Comparison of ENCODE assay signal across 2 cellular contexts in genomic region chr7:111460695-111461094, GRCh38.
TF ChIP-seq lines count a peak whose summit lies in the region.

No MANE protein-coding gene starts in this region.

TF ChIP-seq in HepG2, 621 proteins besides CTCF, POLR2A, EP300 and RAD21 (continued from another document):
- TF ChIP-seq IRF9 (CRISPR knock-in tag; IDR thresholded peaks at IDR 0.05; ENCODE audit: borderline replicate concordance) = no peak
- peak; percentile 40 to 46; a peak in 3 of 4 replicates for TF ChIP-seq MAFK (conservative IDR thresholded peaks at IDR 0.05 in 1 of 2, IDR thresholded peaks at IDR 0.05 in 1 of 2; ENCODE audit: low read length in 2 of 2)
TF ChIP-seq in HepG2: peak in this region for 2.

TF ChIP-seq in K562, 482 proteins besides CTCF, POLR2A, EP300 and RAD21 (continued from another document):
- TF ChIP-seq BCLAF1 (IDR thresholded peaks at IDR 0.05; ENCODE audit: borderline replicate concordance in 1 of 2, control insufficient read depth in 1 of 2, low read depth in 2 of 2, low read length in 1 of 2) = no peak
